8 cellular contexts compared by ENCODE assay signal in the genomic region with DNA sequence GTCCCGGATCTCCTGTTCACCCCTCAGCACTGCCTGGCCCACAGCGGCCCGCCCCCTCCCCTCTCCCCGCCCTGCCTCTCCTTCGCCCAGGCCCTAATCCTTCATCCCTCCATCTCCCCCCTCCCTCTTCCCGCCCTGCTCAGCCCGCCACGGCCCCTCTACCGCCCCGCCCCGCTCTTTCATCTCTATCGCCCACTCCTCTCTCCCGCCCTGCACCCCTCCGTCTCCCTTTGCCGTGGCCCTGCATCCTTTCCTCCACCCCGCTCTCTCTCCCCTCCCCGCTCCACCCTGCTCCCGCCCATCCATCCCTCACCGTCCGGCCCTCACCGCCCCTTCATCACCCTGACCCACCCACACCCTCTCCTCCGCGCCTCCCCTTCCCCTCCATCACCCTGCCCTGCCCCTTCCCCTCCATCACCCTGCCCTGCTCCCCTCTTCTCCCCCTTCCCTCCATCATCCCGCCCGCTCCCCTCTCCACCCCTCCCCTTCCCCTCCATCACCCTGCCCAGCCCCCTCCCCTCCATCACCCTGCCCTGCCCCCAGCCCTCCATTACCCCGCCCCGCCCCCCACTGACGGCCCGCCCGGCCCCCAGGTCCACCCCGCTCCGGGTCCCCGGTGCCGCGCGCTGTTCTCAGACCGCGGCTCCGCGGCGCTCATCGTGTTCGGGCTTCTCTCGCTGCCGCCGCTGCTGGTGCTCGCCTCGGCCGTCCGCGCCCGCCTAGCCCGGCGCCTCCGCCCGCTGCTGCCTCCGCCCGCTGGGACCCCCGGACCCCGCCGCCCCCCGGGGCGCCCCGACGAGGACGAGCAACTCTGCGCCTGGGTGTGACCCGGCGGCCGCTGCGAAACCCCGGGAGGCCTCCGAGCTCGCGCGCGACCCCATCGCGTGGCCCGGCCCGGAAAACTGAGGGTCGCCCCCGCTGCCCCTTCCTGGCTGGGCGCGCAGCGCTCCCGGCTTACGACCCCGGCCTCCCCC. TPM values are rescaled to one million over a fixed set of nuclear protein-coding genes. Genes with fewer than 3 reads are reported as not detected.
DNase-seq lines count a peak whose midpoint lies in the region; ATAC-seq and TF ChIP-seq lines count a peak whose summit lies in the region.

No MANE protein-coding gene starts in this region.

- TF ChIP-seq CTCF in chondrocyte (IDR thresholded peaks at IDR 0.05): no peak

- no peak overlapping the region for H3K27ac Mint-ChIP-seq in chondrocyte (ENCODE audit: unreplicated experiment)

- H3K36me3 Mint-ChIP-seq in chondrocyte (ENCODE audit: low read depth): no peaks in the 10 kb centered on the region

- H3K4me3 Mint-ChIP-seq in chondrocyte (ENCODE audit: unreplicated experiment): no peak overlapping the region

- ATAC-seq in HG03135 (IDR thresholded peaks at IDR 0.05; ENCODE audit: unreplicated experiment) (no peak), HG02938 (IDR thresholded peaks at IDR 0.05; ENCODE audit: unreplicated experiment) (no peak)

- DNase-seq in AG08395 (ENCODE audit: low spot score): peak; percentile 41
- DNase-seq in HT-29 (ENCODE audit: low spot score): peak; percentile 25
- DNase-seq in chondrocyte (ENCODE audit: low spot score): peak; percentile 92
- DNase-seq in midbrain (lab: John Stamatoyannopoulos, UW): peak; percentile 48
- DNase-seq in GM19240 (ENCODE audit: insufficient read length, low spot score): no peak
- DNase-seq in pons (ENCODE audit: low spot score): no peak

- H3K4me1 Mint-ChIP-seq in chondrocyte (ENCODE audit: low read depth): peaks cover 25% of the 10 kb centered on the region

- no peaks in the 10 kb centered on the region for H3K27me3 Mint-ChIP-seq in chondrocyte (ENCODE audit: low read depth)

- no peaks in the 10 kb centered on the region for H3K9me3 Mint-ChIP-seq in chondrocyte (ENCODE audit: low read depth)

RNA-seq across cellular contexts. Expression of gene ANKRD65, which starts 6.2 kb away (rescaled TPM):
- 0.44 and 1.4 TPM in 2 replicates for total RNA-seq in HT-29 (2014; rRNA removed; shearing (Covaris generic))
- total RNA-seq in chondrocyte: not detected in 3 replicates

RNA-seq across cellular contexts. Expression of gene VWA1, which starts 8.2 kb away (rescaled TPM):
- 220 and 232 TPM in 2 replicates for total RNA-seq in HT-29 (2014; rRNA removed; shearing (Covaris generic))
- 12.5 to 27.2 TPM (median 24.3 TPM) in 3 replicates for total RNA-seq in chondrocyte

RNA-seq across cellular contexts. Expression of gene MRPL20, which starts 20.2 kb away (rescaled TPM):
- 235 and 276 TPM in 2 replicates for total RNA-seq in HT-29 (2014; rRNA removed; shearing (Covaris generic))
- 69.2 to 95.3 TPM (median 75.7 TPM) in 3 replicates for total RNA-seq in chondrocyte

RNA-seq across cellular contexts. Expression of gene ATAD3C, which starts 22.2 kb away (rescaled TPM):
- total RNA-seq in HT-29 (2014; rRNA removed; shearing (Covaris generic)): 2.3 and 3.1 TPM in 2 replicates
- total RNA-seq in chondrocyte: 0.75 to 1.4 TPM (median 1.3 TPM) in 3 replicates

RNA-seq across cellular contexts. Expression of gene CCNL2, which starts 28.1 kb away (rescaled TPM):
- 200 and 243 TPM in 2 replicates for total RNA-seq in HT-29 (2014; rRNA removed; shearing (Covaris generic))
- total RNA-seq in chondrocyte: 153 to 176 TPM (median 161 TPM) in 3 replicates

Comparison
In these comparisons a context has a peak if more than half of its experiments do, and no peak if none do; other contexts are left out.
1. DNase-seq: peak in AG08395 (single experiment), HT-29 (single experiment), chondrocyte (single experiment) and midbrain (single experiment); none in GM19240 (single experiment) and pons (single experiment).